1 cellular context compared by ENCODE assay signal in the genomic region with DNA sequence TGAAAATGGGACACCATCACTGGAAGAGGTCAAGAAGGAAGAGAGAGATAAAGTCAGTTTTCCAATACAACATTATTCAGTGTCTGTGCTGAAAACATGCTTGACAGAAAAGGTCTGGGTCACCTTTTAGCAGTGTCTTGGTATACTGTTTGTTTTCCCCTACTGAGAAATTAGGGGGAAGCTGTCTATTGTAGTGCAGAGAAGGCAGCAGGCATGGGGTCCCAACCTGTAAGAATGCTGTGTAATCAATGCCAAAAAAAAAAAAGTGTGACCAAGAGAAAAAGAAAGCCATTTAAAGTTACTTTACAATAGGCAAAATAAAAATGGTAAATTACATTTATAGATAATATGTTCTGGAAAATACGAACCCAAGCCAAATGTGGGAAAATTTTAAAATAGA.
TF ChIP-seq lines count a peak whose summit lies in the region.

No MANE protein-coding gene starts in this region.

TF ChIP-seq in GM23338, 12 proteins besides CTCF, POLR2A, EP300 and RAD21 (continued from another document):
- TF ChIP-seq, protein P1, sequence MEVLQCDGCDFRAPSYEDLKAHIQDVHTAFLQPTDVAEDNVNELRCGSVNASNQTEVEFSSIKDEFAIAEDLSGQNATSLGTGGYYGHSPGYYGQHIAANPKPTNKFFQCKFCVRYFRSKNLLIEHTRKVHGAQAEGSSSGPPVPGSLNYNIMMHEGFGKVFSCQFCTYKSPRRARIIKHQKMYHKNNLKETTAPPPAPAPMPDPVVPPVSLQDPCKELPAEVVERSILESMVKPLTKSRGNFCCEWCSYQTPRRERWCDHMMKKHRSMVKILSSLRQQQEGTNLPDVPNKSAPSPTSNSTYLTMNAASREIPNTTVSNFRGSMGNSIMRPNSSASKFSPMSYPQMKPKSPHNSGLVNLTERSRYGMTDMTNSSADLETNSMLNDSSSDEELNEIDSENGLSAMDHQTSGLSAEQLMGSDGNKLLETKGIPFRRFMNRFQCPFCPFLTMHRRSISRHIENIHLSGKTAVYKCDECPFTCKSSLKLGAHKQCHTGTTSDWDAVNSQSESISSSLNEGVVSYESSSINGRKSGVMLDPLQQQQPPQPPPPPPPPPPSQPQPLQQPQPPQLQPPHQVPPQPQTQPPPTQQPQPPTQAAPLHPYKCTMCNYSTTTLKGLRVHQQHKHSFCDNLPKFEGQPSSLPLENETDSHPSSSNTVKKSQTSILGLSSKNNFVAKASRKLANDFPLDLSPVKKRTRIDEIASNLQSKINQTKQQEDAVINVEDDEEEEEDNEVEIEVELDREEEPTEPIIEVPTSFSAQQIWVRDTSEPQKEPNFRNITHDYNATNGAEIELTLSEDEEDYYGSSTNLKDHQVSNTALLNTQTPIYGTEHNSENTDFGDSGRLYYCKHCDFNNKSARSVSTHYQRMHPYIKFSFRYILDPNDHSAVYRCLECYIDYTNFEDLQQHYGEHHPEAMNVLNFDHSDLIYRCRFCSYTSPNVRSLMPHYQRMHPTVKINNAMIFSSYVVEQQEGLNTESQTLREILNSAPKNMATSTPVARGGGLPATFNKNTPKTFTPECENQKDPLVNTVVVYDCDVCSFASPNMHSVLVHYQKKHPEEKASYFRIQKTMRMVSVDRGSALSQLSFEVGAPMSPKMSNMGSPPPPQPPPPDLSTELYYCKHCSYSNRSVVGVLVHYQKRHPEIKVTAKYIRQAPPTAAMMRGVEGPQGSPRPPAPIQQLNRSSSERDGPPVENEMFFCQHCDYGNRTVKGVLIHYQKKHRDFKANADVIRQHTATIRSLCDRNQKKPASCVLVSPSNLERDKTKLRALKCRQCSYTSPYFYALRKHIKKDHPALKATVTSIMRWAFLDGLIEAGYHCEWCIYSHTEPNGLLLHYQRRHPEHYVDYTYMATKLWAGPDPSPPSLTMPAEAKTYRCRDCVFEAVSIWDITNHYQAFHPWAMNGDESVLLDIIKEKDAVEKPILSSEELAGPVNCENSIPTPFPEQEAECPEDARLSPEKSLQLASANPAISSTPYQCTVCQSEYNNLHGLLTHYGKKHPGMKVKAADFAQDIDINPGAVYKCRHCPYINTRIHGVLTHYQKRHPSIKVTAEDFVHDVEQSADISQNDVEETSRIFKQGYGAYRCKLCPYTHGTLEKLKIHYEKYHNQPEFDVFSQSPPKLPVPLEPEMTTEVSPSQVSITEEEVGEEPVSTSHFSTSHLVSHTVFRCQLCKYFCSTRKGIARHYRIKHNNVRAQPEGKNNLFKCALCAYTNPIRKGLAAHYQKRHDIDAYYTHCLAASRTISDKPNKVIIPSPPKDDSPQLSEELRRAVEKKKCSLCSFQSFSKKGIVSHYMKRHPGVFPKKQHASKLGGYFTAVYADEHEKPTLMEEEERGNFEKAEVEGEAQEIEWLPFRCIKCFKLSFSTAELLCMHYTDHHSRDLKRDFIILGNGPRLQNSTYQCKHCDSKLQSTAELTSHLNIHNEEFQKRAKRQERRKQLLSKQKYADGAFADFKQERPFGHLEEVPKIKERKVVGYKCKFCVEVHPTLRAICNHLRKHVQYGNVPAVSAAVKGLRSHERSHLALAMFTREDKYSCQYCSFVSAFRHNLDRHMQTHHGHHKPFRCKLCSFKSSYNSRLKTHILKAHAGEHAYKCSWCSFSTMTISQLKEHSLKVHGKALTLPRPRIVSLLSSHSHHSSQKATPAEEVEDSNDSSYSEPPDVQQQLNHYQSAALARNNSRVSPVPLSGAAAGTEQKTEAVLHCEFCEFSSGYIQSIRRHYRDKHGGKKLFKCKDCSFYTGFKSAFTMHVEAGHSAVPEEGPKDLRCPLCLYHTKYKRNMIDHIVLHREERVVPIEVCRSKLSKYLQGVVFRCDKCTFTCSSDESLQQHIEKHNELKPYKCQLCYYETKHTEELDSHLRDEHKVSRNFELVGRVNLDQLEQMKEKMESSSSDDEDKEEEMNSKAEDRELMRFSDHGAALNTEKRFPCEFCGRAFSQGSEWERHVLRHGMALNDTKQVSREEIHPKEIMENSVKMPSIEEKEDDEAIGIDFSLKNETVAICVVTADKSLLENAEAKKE (CRISPR knock-in tag; IDR thresholded peaks at IDR 0.05), result no peak
- TF ChIP-seq ZNF331 (CRISPR knock-in tag; IDR thresholded peaks at IDR 0.05; ENCODE audit: low read depth), result no peak
